In genomic region chr1:234968470-234968869, GRCh38 we compare ENCODE assay signal across 14 cellular contexts.
A peak's percentile ranks its signal among the peaks of the same experiment; 100 is the strongest.
DNase-seq lines count a peak whose midpoint lies in the region; ATAC-seq and TF ChIP-seq lines count a peak whose summit lies in the region.
"Had no signal": no experiment of that assay in that cellular context is flagged by ENCODE, and none has a peak within 500 bp of the region (broad histone marks: within the 10 kb centered on the region; RNA-seq: fewer than 3 reads in every experiment).

No MANE protein-coding gene starts in this region.

- H3K9ac ChIP-seq in rectal smooth muscle tissue (ENCODE audit: low read length), result no peak overlapping the region

- intact Hi-C loops in CD14-positive monocyte (cut with micrococcal nuclease), result no loop called here

- no peak overlapping the region for H3K4me3 ChIP-seq in coronary artery
- no peak overlapping the region for H3K4me3 ChIP-seq in rectal smooth muscle tissue (ENCODE audit: low read length)
- H3K4me3 ChIP-seq: prostate gland had no signal

- H3K27me3 ChIP-seq in rectal smooth muscle tissue (ENCODE audit: control insufficient read depth, insufficient read depth, low read length), result no peaks in the 10 kb centered on the region

- no peaks in the 10 kb centered on the region for H3K36me3 ChIP-seq in rectal smooth muscle tissue (ENCODE audit: control insufficient read depth, insufficient read depth, low read length)
- H3K36me3 ChIP-seq: prostate gland, WERI-Rb-1 had no signal

- H3K27me3 Mint-ChIP-seq in CD14-positive monocyte (ENCODE audit: low read depth in 3 of 3), result no peaks in the 10 kb centered on the region
- H3K27me3 Mint-ChIP-seq in HFFc6 (ENCODE audit: insufficient read depth), result no peaks in the 10 kb centered on the region; the same call in 1 of the 2 replicates

- TF ChIP-seq CTCF in CD14-positive monocyte (IDR thresholded peaks at IDR 0.05) (no peak), HFFc6 (IDR thresholded peaks at IDR 0.05) (no peak), coronary artery (IDR thresholded peaks at IDR 0.05) (no peak)

- H3K4me3 Mint-ChIP-seq in CD14-positive monocyte (no peak overlapping the region), HFFc6 (no peak overlapping the region)

- H3K9me3 Mint-ChIP-seq in CD14-positive monocyte (peaks cover 0 to 2% (median under 1%) of the 10 kb centered on the region in 7 donors), HFFc6 (no peaks in the 10 kb centered on the region)

- ATAC-seq in esophagus mucosa (no peak), HG03135 (IDR thresholded peaks at IDR 0.05; ENCODE audit: unreplicated experiment) (no peak), GM21619 (IDR thresholded peaks at IDR 0.05; ENCODE audit: unreplicated experiment) (no peak)
- ATAC-seq: left cardiac atrium had no signal

- H3K27ac ChIP-seq in coronary artery (peak overlapping the region; percentile 93 to 94), rectal smooth muscle tissue (ENCODE audit: low read depth, low read length) (peak overlapping the region; percentile 84)
- H3K27ac ChIP-seq: WERI-Rb-1 had no signal

- H3K4me1 ChIP-seq in rectal smooth muscle tissue (ENCODE audit: control insufficient read depth, insufficient read depth, low read length), result peaks cover 44% of the 10 kb centered on the region

- H3K27ac Mint-ChIP-seq in CD14-positive monocyte (peak overlapping the region; percentile 85 to 93 (median 89)), HFFc6 (peak overlapping the region; percentile 29; the same call in 1 of the 2 replicates)

- H3K36me3 Mint-ChIP-seq in CD14-positive monocyte (peaks cover 6 to 12% of the 10 kb centered on the region in 2 donors), HFFc6 (ENCODE audit: low read depth) (no peaks in the 10 kb centered on the region)

- H3K4me1 Mint-ChIP-seq in CD14-positive monocyte (peaks cover 69% of the 10 kb centered on the region), HFFc6 (ENCODE audit: low read depth) (peaks cover 68% of the 10 kb centered on the region)

- no peak for DNase-seq in CD14-positive monocyte (ENCODE audit: low spot score)
- DNase-seq in HFFc6, result no peak
- no peak for DNase-seq in coronary artery (ENCODE audit: low spot score)
- no peak for DNase-seq in NCI-H526 treated with DMSO at 0.1 percent for 48 hours (lab: John Stamatoyannopoulos, UW)
- DNase-seq: activated gamma-delta T cell, DMS 273 treated with DMSO at 0.1 percent for 48 hours, foreskin fibroblast, left cardiac atrium, WERI-Rb-1 had no signal
